13 cellular contexts compared by ENCODE assay signal in genomic region chr18:9808190-9808529, GRCh38.
DNase-seq lines count a peak whose midpoint lies in the region; ATAC-seq and TF ChIP-seq lines count a peak whose summit lies in the region.
"Had no signal": no experiment of that assay in that cellular context is flagged by ENCODE, and none has a peak within 500 bp of the region (broad histone marks: within the 10 kb centered on the region; RNA-seq: fewer than 3 reads in every experiment).

No MANE protein-coding gene starts in this region.

- peaks cover 0 to 3% (median 0%) of the 10 kb centered on the region in 11 donors for H3K9me3 ChIP-seq in heart right ventricle
- no peaks in the 10 kb centered on the region for H3K9me3 ChIP-seq in osteoblast (ENCODE audit: low read depth, low read length)
- H3K9me3 ChIP-seq in aorta (ENCODE audit: control insufficient read depth, low read length) = no peaks in the 10 kb centered on the region
- H3K9me3 ChIP-seq: mucosa of descending colon had no signal

- DNase-seq in heart right ventricle = no peak
- DNase-seq in cardiac septum (ENCODE audit: low spot score) = no peak
- DNase-seq in foreskin melanocyte = peak; percentile 26
- DNase-seq in osteoblast (ENCODE audit: insufficient read length, low spot score, missing footprints) = peak; percentile 47
- no peak for DNase-seq in aorta
- no peak for DNase-seq in activated gamma-delta T cell (lab: John Stamatoyannopoulos, UW)
- DNase-seq in NCI-H1417 treated with DMSO at 0.1 percent for 48 hours (lab: John Stamatoyannopoulos, UW) = no peak
- DNase-seq: activated naive CD4-positive, alpha-beta T cell treated with anti-CD3 and anti-CD28 coated beads, Interleukin-2, amount 10 ng/mL, durations not matched to agents 7 days and 5 days; MM.1S; mucosa of descending colon; NCI-H2107; stimulated activated naive CD8-positive, alpha-beta T cell treated with anti-CD3 and anti-CD28 coated beads, Interleukin-15, Interleukin-2, amounts not matched to agents 100 U/mL and 50 U/mL, for 24 hours had no signal

- H3K4me1 ChIP-seq in heart right ventricle (peaks cover 15 to 60% (median 47%) of the 10 kb centered on the region in 9 donors), osteoblast (ENCODE audit: insufficient read depth, low read length) (peaks cover 33% of the 10 kb centered on the region), aorta (ENCODE audit: control insufficient read depth in 1 of 2, insufficient read depth in 2 of 2, low read length in 2 of 2) (peaks cover 3 to 7% of the 10 kb centered on the region in 2 donors)

- no peak overlapping the region for H2AFZ ChIP-seq in osteoblast (ENCODE audit: low read length)

- H3K36me3 ChIP-seq in heart right ventricle (peaks cover 0 to 11% (median 0%) of the 10 kb centered on the region in 9 donors), osteoblast (ENCODE audit: insufficient read depth, low read length) (no peaks in the 10 kb centered on the region), aorta (ENCODE audit: control insufficient read depth in 1 of 2, insufficient read depth in 2 of 2, low read length in 1 of 2) (no peaks in the 10 kb centered on the region)

- H3K79me2 ChIP-seq in osteoblast (ENCODE audit: insufficient read depth, low read length) = peaks cover 20% of the 10 kb centered on the region

- TF ChIP-seq CTCF in heart right ventricle (IDR thresholded peaks at IDR 0.05) = no peak
- TF ChIP-seq CTCF in osteoblast (IDR thresholded peaks at IDR 0.05; ENCODE audit: extremely low read depth, low read depth, low read length) = no peak

- ATAC-seq in heart right ventricle (peak in 1 of 8 donors; percentile 7), aorta (ENCODE audit: low FRiP score) (no peak), GM21515 (IDR thresholded peaks at IDR 0.05; ENCODE audit: unreplicated experiment) (no peak)
- ATAC-seq: mucosa of descending colon; stimulated activated naive CD8-positive, alpha-beta T cell treated with anti-CD3 and anti-CD28 coated beads, Interleukin-15, Interleukin-2, amounts not matched to agents 100 U/mL and 50 U/mL, for 24 hours had no signal

- WGBS in heart right ventricle, 2 donors = 56 to 64% methylated on average over 5 of the region's 5 CpGs
- WGBS in aorta, 2 donors = 10 to 11% methylated on average over 5 of the region's 5 CpGs

- peak overlapping the region in 8 of 10 donors; percentile 36 to 80 (median 62) for H3K27ac ChIP-seq in heart right ventricle
- H3K27ac ChIP-seq in osteoblast (ENCODE audit: low read depth, low read length) = no peak overlapping the region
- peak overlapping the region; percentile 9 to 98 for H3K27ac ChIP-seq in aorta (ENCODE audit: low read depth in 1 of 2, low read length in 2 of 2)

- intact Hi-C loops in heart right ventricle (cut with DNase I) (loop anchor here in 8 of 10 donors (5.0 to 10.0 kb wide), 6 partner anchors 47 to 147 kb away; partner anchors contain the start of gene VAPA (in 3 of the 8)), cardiac septum (cut with DNase I) (no loop called here), aorta (cut with DNase I) (no loop called here)

- H4K20me1 ChIP-seq in osteoblast (ENCODE audit: insufficient read depth, low read length) = no peaks in the 10 kb centered on the region

- H3K27me3 ChIP-seq in heart right ventricle = no peaks in the 10 kb centered on the region
- H3K27me3 ChIP-seq in osteoblast (ENCODE audit: insufficient read depth, low read length) = no peaks in the 10 kb centered on the region
- H3K27me3 ChIP-seq in aorta (ENCODE audit: control insufficient read depth in 1 of 2, insufficient read depth in 2 of 2, low read length in 1 of 2) = no peaks in the 10 kb centered on the region

- peak overlapping the region; percentile 0 for H3K4me2 ChIP-seq in osteoblast (ENCODE audit: insufficient read depth, low read length)

- H3K4me3 ChIP-seq in heart right ventricle (no peak overlapping the region), osteoblast (ENCODE audit: insufficient read depth, low read length) (no peak overlapping the region), aorta (ENCODE audit: low read length in 2 of 2) (no peak overlapping the region)
- H3K4me3 ChIP-seq: mucosa of descending colon had no signal

Comparison
In these comparisons a context has a peak if more than half of its experiments do, and no peak if none do; other contexts are left out.
1. intact Hi-C loops: an anchor here in heart right ventricle (5.0 to 10.0 kb wide); none called in cardiac septum and aorta.
2. DNase-seq: peak in foreskin melanocyte (single experiment) and osteoblast (single experiment); none in heart right ventricle (0 of 2), cardiac septum (single experiment), aorta (0 of 2), activated gamma-delta T cell (single experiment) and NCI-H1417 treated with DMSO at 0.1 percent for 48 hours (single experiment).